In the genomic region with DNA sequence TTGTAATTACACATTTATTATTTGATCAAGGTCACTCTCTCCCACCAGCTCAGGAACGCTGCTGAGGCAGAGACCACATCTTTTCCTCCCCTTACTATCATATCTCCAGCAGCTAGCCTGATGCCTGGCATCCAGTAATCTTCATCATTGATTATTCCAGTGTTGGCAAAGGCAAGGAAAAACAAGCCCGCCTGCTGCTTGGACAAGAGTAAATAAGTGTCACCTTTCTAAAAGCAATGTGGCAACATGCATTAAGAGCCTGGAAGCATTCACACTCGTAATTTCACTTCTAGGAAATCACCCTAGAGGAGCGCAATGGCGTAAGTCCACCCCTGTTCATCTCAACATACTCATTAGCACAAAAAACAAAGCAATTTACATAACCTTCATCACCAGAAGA, we compare ENCODE assay signal across 19 cellular contexts. TPM values are rescaled to one million over a fixed set of nuclear protein-coding genes. Genes with fewer than 3 reads are reported as not detected.
DNase-seq lines count a peak whose midpoint lies in the region; ATAC-seq, FAIRE-seq and TF ChIP-seq lines count a peak whose summit lies in the region.
"Had no signal": no experiment of that assay in that cellular context is flagged by ENCODE, and none has a peak within 500 bp of the region (broad histone marks: within the 10 kb centered on the region; RNA-seq: fewer than 3 reads in every experiment).

No MANE protein-coding gene starts in this region.

- H3K36me3 Mint-ChIP-seq in H9 (ENCODE audit: insufficient read depth in 1 of 3, low read depth in 3 of 3): peaks cover 0 to 11% (median 6%) of the 10 kb centered on the region in 3 experiments; a peak in 3 of 7 replicates
- H3K36me3 Mint-ChIP-seq: CD4-positive, alpha-beta memory T cell had no signal

- H3K9me3 ChIP-seq in A549 (no peaks in the 10 kb centered on the region), H9 (ENCODE audit: control insufficient read depth, low read depth, low read length) (no peaks in the 10 kb centered on the region), right lobe of liver (no peaks in the 10 kb centered on the region)
- H3K9me3 ChIP-seq: BE2C, HAP-1 had no signal

- no peak overlapping the region for H3K56ac ChIP-seq in H9 (ENCODE audit: insufficient read length, low read depth, low read length)

- CTCF ChIA-PET in A549 (lab: Yijun Ruan, JAX): interaction anchor here (0.7 to 2.0 kb wide), 2 partner anchors 7 to 125 kb away, joined by 3 to 11 read pairs; no protein-coding TSS in a partner anchor

- no peak overlapping the region for H3K18ac ChIP-seq in H9 (ENCODE audit: insufficient read length, low read depth, low read length)

- H2BK5ac ChIP-seq in H9 (ENCODE audit: insufficient read length, low read length): no peak overlapping the region

- H3T11ph ChIP-seq in H9 (ENCODE audit: low read length): no peak overlapping the region

- no peak overlapping the region for H3K23ac ChIP-seq in H9 (ENCODE audit: insufficient read length, low read depth, low read length)

- POLR2A ChIA-PET in A549 (lab: Yijun Ruan, JAX): no interaction called here

- peak overlapping the region in 1 of 3 experiments; percentile 5; a peak in 2 of 7 replicates for H3K27ac Mint-ChIP-seq in H9
- H3K27ac Mint-ChIP-seq: CD4-positive, alpha-beta memory T cell had no signal

- H4K91ac ChIP-seq in H9 (ENCODE audit: insufficient read length, low read depth, low read length): no peak overlapping the region

- H3K4me2 ChIP-seq in A549: no peak overlapping the region
- H3K4me2 ChIP-seq in H9 (ENCODE audit: insufficient read depth, insufficient read length, low read length): peak overlapping the region; percentile 11

- H3K27me3 ChIP-seq in H9 (ENCODE audit: insufficient read depth, low read length) (no peaks in the 10 kb centered on the region), bronchial epithelial cell (ENCODE audit: control insufficient read depth, insufficient read depth, low read length) (no peaks in the 10 kb centered on the region), right lobe of liver (no peaks in the 10 kb centered on the region)
- H3K27me3 ChIP-seq: BE2C had no signal

- H3K27ac ChIP-seq in A549: no peak overlapping the region
- H3K27ac ChIP-seq in H9 (ENCODE audit: insufficient read length, low read depth, low read length): no peak overlapping the region
- H3K27ac ChIP-seq in right lobe of liver: no peak overlapping the region
- H3K27ac ChIP-seq: C4-2B had no signal

- no peaks in the 10 kb centered on the region for H3K79me2 ChIP-seq in H9 (ENCODE audit: insufficient read depth, low read length)

- no peak overlapping the region; a peak in 1 of 5 replicates for H3K4me3 Mint-ChIP-seq in H9
- H3K4me3 Mint-ChIP-seq: CD4-positive, alpha-beta memory T cell had no signal

- no peak for DNase-seq in A549 (ENCODE audit: low read depth in 1 of 2, low spot score in 1 of 2)
- DNase-seq in H9: no peak
- peak; percentile 55 for DNase-seq in bronchial epithelial cell (ENCODE audit: low read depth)
- DNase-seq in right lobe of liver: no peak
- no peak for DNase-seq in T1000 (lab: John Stamatoyannopoulos, UW)
- no peak for DNase-seq in urothelium cell line (ENCODE audit: low spot score)
- no peak for DNase-seq in NCI-H2227 (lab: John Stamatoyannopoulos, UW; ENCODE audit: unreplicated experiment)
- DNase-seq: BE2C; CD4-positive, alpha-beta memory T cell; DMS79; GOT3; IMR-90 had no signal

- no peak for TF ChIP-seq EP300 in A549 (IDR thresholded peaks at IDR 0.05)

- H3K23me2 ChIP-seq in H9 (ENCODE audit: insufficient read length, low read depth, low read length, poor library complexity, severe bottlenecking): no peaks in the 10 kb centered on the region

- no peaks in the 10 kb centered on the region for H3K9me3 Mint-ChIP-seq in H9
- H3K9me3 Mint-ChIP-seq: CD4-positive, alpha-beta memory T cell had no signal

- no peak overlapping the region for H3K9ac ChIP-seq in H9 (ENCODE audit: extremely low read depth, insufficient read length, low read length)

- no peak for TF ChIP-seq RAD21 in A549 (conservative IDR thresholded peaks at IDR 0.05 in 1 of 2, IDR thresholded peaks at IDR 0.05 in 1 of 2)

- intact Hi-C loops in right lobe of liver (cut with DNase I): no loop called here

- H4K8ac ChIP-seq in H9 (replicated peaks; ENCODE audit: insufficient read length, low read depth, low read length): no peak overlapping the region

- H3K14ac ChIP-seq in H9 (ENCODE audit: insufficient read depth, low read length): no peak overlapping the region

- FAIRE-seq in A549 (lab: Jason Lieb, UNC) (peak; percentile 83), bronchial epithelial cell (lab: Jason Lieb, UNC) (no peak), urothelium cell line (lab: Jason Lieb, UNC) (no peak)
- FAIRE-seq: A204.1, GM12878, GM18507 had no signal

- peaks cover 10 to 22% of the 10 kb centered on the region in 2 experiments; a peak in 3 of 4 replicates for H3K4me1 Mint-ChIP-seq in H9

- no peak for ATAC-seq in A549
- peak; percentile 27 to 55 (median 45) for ATAC-seq in right lobe of liver
- no peak for ATAC-seq in HG03175 (IDR thresholded peaks at IDR 0.05; ENCODE audit: unreplicated experiment)
- ATAC-seq: GM12878 had no signal

- H3K36me3 ChIP-seq in bronchial epithelial cell (ENCODE audit: control insufficient read depth, insufficient read depth, low read length) (no peaks in the 10 kb centered on the region), right lobe of liver (no peaks in the 10 kb centered on the region)
- H3K36me3 ChIP-seq: BE2C had no signal

- H3K79me1 ChIP-seq in H9 (ENCODE audit: insufficient read depth, low read depth, low read length, poor library complexity, severe bottlenecking): no peaks in the 10 kb centered on the region

- no peak overlapping the region for H3K4me3 ChIP-seq in A549
- H3K4me3 ChIP-seq in bronchial epithelial cell (ENCODE audit: low read depth, low read length): no peak overlapping the region
- H3K4me3 ChIP-seq in right lobe of liver: no peak overlapping the region
- H3K4me3 ChIP-seq: GM12878, HAP-1 had no signal

- 87% methylated on average over 5 of the region's 5 CpGs for WGBS in A549 (ENCODE audit: missing lambda C conversion rate)
- no CpG with 5 or more reads among the region's 5 CpGs for WGBS in H9 (ENCODE audit: extremely low coverage, insufficient read length, low lambda C conversion rate)
- 24% methylated on average over 5 of the region's 5 CpGs for WGBS in right lobe of liver (ENCODE audit: insufficient coverage, low coverage, low lambda C conversion rate, missing lambda C conversion rate)

- H2BK120ac ChIP-seq in H9 (ENCODE audit: low read depth, low read length, poor library complexity, severe bottlenecking): no peak overlapping the region

- H2BK12ac ChIP-seq in H9 (ENCODE audit: insufficient read length, low read depth, low read length): no peak overlapping the region

- no peak overlapping the region for H4K5ac ChIP-seq in H9 (ENCODE audit: insufficient read length, low read depth, low read length)

- no peak overlapping the region for H2BK20ac ChIP-seq in H9 (ENCODE audit: low read depth, low read length, poor library complexity, severe bottlenecking)

- TF ChIP-seq POLR2A in A549 (IDR thresholded peaks at IDR 0.05; ENCODE audit: low read length) (no peak), right lobe of liver (IDR thresholded peaks at IDR 0.05) (no peak)

- no peak for TF ChIP-seq CTCF in A549 (IDR thresholded peaks at IDR 0.05)
- no peak for TF ChIP-seq CTCF in H9 (conservative IDR thresholded peaks at IDR 0.05)
- no peak for TF ChIP-seq CTCF in bronchial epithelial cell (IDR thresholded peaks at IDR 0.05; ENCODE audit: insufficient read depth, low read length, severe bottlenecking)
- TF ChIP-seq CTCF in right lobe of liver (IDR thresholded peaks at IDR 0.05): no peak

- no peak overlapping the region for H2AFZ ChIP-seq in H9 (ENCODE audit: low read length)

- no peaks in the 10 kb centered on the region for H4K20me1 ChIP-seq in H9 (ENCODE audit: control insufficient read depth, insufficient read depth, insufficient read length)

- H3K27me3 Mint-ChIP-seq in H9 (ENCODE audit: low read depth): peaks cover 4% of the 10 kb centered on the region; the same call in 1 of the 2 replicates
- H3K27me3 Mint-ChIP-seq: CD4-positive, alpha-beta memory T cell had no signal

- H2BK15ac ChIP-seq in H9 (ENCODE audit: low read depth, low read length): no peak overlapping the region

- H3K4ac ChIP-seq in H9 (ENCODE audit: low read depth, low read length): no peak overlapping the region

- no peak overlapping the region for H2AK5ac ChIP-seq in H9 (ENCODE audit: insufficient read length, low read length)

- peaks cover 4% of the 10 kb centered on the region; the same call in 1 of the 3 replicates for H3K4me1 ChIP-seq in A549
- H3K4me1 ChIP-seq in H9 (ENCODE audit: insufficient read depth, low read length): no peaks in the 10 kb centered on the region
- peaks cover 0 to 11% (median 4%) of the 10 kb centered on the region in 4 donors for H3K4me1 ChIP-seq in right lobe of liver
- H3K4me1 ChIP-seq: BE2C had no signal

TF ChIP-seq in A549, 52 proteins besides CTCF, POLR2A, EP300 and RAD21 (continues in another document):
- no peak for TF ChIP-seq HOXA7 (CRISPR knock-in tag; IDR thresholded peaks at IDR 0.05)
- no peak for TF ChIP-seq RFX5 (IDR thresholded peaks at IDR 0.05)
- no peak for TF ChIP-seq KDM1A (IDR thresholded peaks at IDR 0.05; ENCODE audit: low read depth)
- no peak for TF ChIP-seq EHF (CRISPR knock-in tag; IDR thresholded peaks at IDR 0.05)

RNA-seq across cellular contexts. Expression of a gene that starts 54.8 kb away (rescaled TPM):
- polyA plus RNA-seq in A549 (2011; rRNA removed) (0.15 and 0.18 TPM in 2 replicates), A549 (2017; fragmentation: RNase III; extraction: RNeasy Plus Mini Kit Qiagen cat#74134 plus additional on column Dnase treatment) (0.74 to 0.77 TPM (median 0.75 TPM) in 3 replicates)
- polyA plus RNA-seq in A549 (2012; cell fraction: cytosol; rRNA removed): 0.70 and 1.0 TPM in 2 replicates
- polyA plus RNA-seq in A549 (2012; cell fraction: nucleus; rRNA removed): 0.76 and 0.82 TPM in 2 replicates
- polyA minus RNA-seq in A549 (2011; rRNA and poly(A)+ RNA removed): 0.10 and 0.21 TPM in 2 replicates
- total RNA-seq in H9 (2021) (0.18 and 0.24 TPM in 2 replicates), bronchial epithelial cell (under 0.01 and 0.13 TPM in 2 replicates), right lobe of liver (1 to 10 TPM in 3 of 6 experiments, under 1 TPM in 3; 0.17 to 5.3 (median 0.96) TPM)
- total RNA-seq: CD4-positive, alpha-beta memory T cell; G401; GM12878 had no signal
- polyA plus RNA-seq: CD4-positive, alpha-beta memory T cell had no signal

RNA-seq across cellular contexts. Expression of a gene that starts 59.9 kb away (rescaled TPM):
- 49.0 and 51.4 TPM in 2 replicates for polyA plus RNA-seq in A549 (2011; rRNA removed)
- 11.0 and 14.6 TPM in 2 replicates for polyA plus RNA-seq in A549 (2012; cell fraction: cytosol; rRNA removed)
- polyA plus RNA-seq in A549 (2012; cell fraction: nucleus; rRNA removed): 15.2 and 22.5 TPM in 2 replicates
- 22.4 to 23.9 TPM (median 22.4 TPM) in 3 replicates for polyA plus RNA-seq in A549 (2017; fragmentation: RNase III; extraction: RNeasy Plus Mini Kit Qiagen cat#74134 plus additional on column Dnase treatment)
- polyA minus RNA-seq in A549 (2011; rRNA and poly(A)+ RNA removed): 21.2 and 21.5 TPM in 2 replicates
- 30.1 and 31.4 TPM in 2 replicates for total RNA-seq in H9 (2021)
- 18.2 and 19.6 TPM in 2 replicates for total RNA-seq in bronchial epithelial cell
- total RNA-seq in right lobe of liver: 10 to 100 TPM in 2 of 6 experiments, 1 to 10 TPM in 4; 7.6 to 11.4 (median 8.8) TPM

Comparison
In these comparisons a context has a peak if more than half of its experiments do, and no peak if none do; other contexts are left out.
1. ATAC-seq: peak in right lobe of liver (4 of 4); none in A549 (0 of 2) and HG03175 (single experiment).